ENCODE assay signal across 3 cellular contexts in genomic region chr12:24711609-24712008, GRCh38.
TF ChIP-seq lines count a peak whose summit lies in the region.

No MANE protein-coding gene starts in this region.

TF ChIP-seq in SK-N-SH treated with all-trans-retinoic acid at 6 μM for 48 hours, 23 proteins besides CTCF, POLR2A, EP300 and RAD21 (continued from another document):
- peak; percentile 98 for TF ChIP-seq ZNF70 (CRISPR knock-in tag; IDR thresholded peaks at IDR 0.05)
- TF ChIP-seq PPARA (CRISPR knock-in tag; IDR thresholded peaks at IDR 0.05; ENCODE audit: borderline replicate concordance) = no peak
- TF ChIP-seq SNAI2 (CRISPR knock-in tag; IDR thresholded peaks at IDR 0.05) = no peak
- TF ChIP-seq GLIS3 (CRISPR knock-in tag; IDR thresholded peaks at IDR 0.05) = no peak
- TF ChIP-seq TOX (CRISPR knock-in tag; IDR thresholded peaks at IDR 0.05; ENCODE audit: borderline replicate concordance) = no peak
- no peak for TF ChIP-seq BACH2 (CRISPR knock-in tag; IDR thresholded peaks at IDR 0.05; ENCODE audit: borderline replicate concordance)

TF ChIP-seq in SK-N-SH, 30 proteins besides CTCF, POLR2A, EP300 and RAD21 (continued from another document):
- TF ChIP-seq ELF1 (IDR thresholded peaks at IDR 0.05) (no peak), SMC3 (IDR thresholded peaks at IDR 0.05; ENCODE audit: low read depth, low read length) (no peak), NRF1 (IDR thresholded peaks at IDR 0.05; ENCODE audit: low read depth, low read length) (no peak), YY1 (IDR thresholded peaks at IDR 0.05; ENCODE audit: low read depth) (no peak), PBX3 (IDR thresholded peaks at IDR 0.05) (no peak), TCF12 (IDR thresholded peaks at IDR 0.05) (no peak), JUND (IDR thresholded peaks at IDR 0.05) (no peak), TEAD4 (IDR thresholded peaks at IDR 0.05; ENCODE audit: borderline replicate concordance, insufficient read depth) (no peak), GABPA (IDR thresholded peaks at IDR 0.05; ENCODE audit: low read depth) (no peak)
- TF ChIP-seq, protein P1, sequence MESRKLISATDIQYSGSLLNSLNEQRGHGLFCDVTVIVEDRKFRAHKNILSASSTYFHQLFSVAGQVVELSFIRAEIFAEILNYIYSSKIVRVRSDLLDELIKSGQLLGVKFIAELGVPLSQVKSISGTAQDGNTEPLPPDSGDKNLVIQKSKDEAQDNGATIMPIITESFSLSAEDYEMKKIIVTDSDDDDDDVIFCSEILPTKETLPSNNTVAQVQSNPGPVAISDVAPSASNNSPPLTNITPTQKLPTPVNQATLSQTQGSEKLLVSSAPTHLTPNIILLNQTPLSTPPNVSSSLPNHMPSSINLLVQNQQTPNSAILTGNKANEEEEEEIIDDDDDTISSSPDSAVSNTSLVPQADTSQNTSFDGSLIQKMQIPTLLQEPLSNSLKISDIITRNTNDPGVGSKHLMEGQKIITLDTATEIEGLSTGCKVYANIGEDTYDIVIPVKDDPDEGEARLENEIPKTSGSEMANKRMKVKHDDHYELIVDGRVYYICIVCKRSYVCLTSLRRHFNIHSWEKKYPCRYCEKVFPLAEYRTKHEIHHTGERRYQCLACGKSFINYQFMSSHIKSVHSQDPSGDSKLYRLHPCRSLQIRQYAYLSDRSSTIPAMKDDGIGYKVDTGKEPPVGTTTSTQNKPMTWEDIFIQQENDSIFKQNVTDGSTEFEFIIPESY (IDR thresholded peaks at IDR 0.05; ENCODE audit: borderline replicate concordance, low read depth) = no peak
- TF ChIP-seq, protein P2, sequence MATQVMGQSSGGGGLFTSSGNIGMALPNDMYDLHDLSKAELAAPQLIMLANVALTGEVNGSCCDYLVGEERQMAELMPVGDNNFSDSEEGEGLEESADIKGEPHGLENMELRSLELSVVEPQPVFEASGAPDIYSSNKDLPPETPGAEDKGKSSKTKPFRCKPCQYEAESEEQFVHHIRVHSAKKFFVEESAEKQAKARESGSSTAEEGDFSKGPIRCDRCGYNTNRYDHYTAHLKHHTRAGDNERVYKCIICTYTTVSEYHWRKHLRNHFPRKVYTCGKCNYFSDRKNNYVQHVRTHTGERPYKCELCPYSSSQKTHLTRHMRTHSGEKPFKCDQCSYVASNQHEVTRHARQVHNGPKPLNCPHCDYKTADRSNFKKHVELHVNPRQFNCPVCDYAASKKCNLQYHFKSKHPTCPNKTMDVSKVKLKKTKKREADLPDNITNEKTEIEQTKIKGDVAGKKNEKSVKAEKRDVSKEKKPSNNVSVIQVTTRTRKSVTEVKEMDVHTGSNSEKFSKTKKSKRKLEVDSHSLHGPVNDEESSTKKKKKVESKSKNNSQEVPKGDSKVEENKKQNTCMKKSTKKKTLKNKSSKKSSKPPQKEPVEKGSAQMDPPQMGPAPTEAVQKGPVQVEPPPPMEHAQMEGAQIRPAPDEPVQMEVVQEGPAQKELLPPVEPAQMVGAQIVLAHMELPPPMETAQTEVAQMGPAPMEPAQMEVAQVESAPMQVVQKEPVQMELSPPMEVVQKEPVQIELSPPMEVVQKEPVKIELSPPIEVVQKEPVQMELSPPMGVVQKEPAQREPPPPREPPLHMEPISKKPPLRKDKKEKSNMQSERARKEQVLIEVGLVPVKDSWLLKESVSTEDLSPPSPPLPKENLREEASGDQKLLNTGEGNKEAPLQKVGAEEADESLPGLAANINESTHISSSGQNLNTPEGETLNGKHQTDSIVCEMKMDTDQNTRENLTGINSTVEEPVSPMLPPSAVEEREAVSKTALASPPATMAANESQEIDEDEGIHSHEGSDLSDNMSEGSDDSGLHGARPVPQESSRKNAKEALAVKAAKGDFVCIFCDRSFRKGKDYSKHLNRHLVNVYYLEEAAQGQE (IDR thresholded peaks at IDR 0.05; ENCODE audit: low read depth, low read length) = no peak
TF ChIP-seq in SK-N-SH: peak in this region for 0.

TF ChIP-seq in K562, 482 proteins besides CTCF, POLR2A, EP300 and RAD21 (continued from another document):
- peak; percentile 72 for TF ChIP-seq BCOR (IDR thresholded peaks at IDR 0.05)
- TF ChIP-seq RBFOX2 (IDR thresholded peaks at IDR 0.05; ENCODE audit: low read depth, low read length) = no peak
- no peak for TF ChIP-seq ZNF75A (CRISPR knock-in tag; IDR thresholded peaks at IDR 0.05)
- peak in 1 of 2 experiments; percentile 45; a peak in 1 of 4 replicates for TF ChIP-seq KDM1A (IDR thresholded peaks at IDR 0.05)
- no peak for TF ChIP-seq SNRNP70 (optimal IDR thresholded peaks at IDR 0.05; ENCODE audit: low read depth, low read length)
- no peak for TF ChIP-seq ZBED1 (IDR thresholded peaks at IDR 0.05)
- peak; percentile 98 for TF ChIP-seq RBM25 (IDR thresholded peaks at IDR 0.05; ENCODE audit: low read depth, low read length, severe bottlenecking)
- TF ChIP-seq ETS2 (tag; IDR thresholded peaks at IDR 0.05; ENCODE audit: borderline replicate concordance, poor library complexity, severe bottlenecking) = no peak
- no peak for TF ChIP-seq MCM7 (IDR thresholded peaks at IDR 0.05)
- no peak for TF ChIP-seq ZNF174 (CRISPR knock-in tag; IDR thresholded peaks at IDR 0.05)
